In the genomic region with DNA sequence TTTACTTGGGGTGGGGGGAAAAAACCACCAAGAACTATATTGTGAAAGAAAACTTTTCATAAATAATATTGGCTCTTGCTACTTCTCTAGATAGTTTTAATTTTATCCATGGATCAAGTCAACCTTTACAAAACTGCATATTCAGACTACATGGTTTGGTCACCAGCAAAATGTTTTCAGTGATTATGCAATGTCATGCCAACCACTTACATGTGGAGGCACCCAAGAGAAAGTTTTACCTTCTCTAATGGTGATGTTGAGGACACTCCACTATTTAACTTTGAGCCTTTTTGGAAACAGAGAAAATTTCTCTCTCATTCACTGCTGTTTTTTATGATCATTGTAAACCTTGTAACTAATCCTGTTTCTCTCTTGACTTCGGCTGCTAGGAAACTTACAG, we compare ENCODE assay signal across 2 cellular contexts.
A peak's percentile ranks its signal among the peaks of the same experiment; 100 is the strongest.
TF ChIP-seq lines count a peak whose summit lies in the region.

No MANE protein-coding gene starts in this region.

TF ChIP-seq in HepG2, 621 proteins besides CTCF, POLR2A, EP300 and RAD21:
- no peak for TF ChIP-seq ZBTB7B (CRISPR knock-in tag; IDR thresholded peaks at IDR 0.05)
- peak; percentile 38; the same call in 1 of the 2 replicates for TF ChIP-seq CEBPB (IDR thresholded peaks at IDR 0.05; ENCODE audit: borderline replicate concordance, low read depth, low read length)

TF ChIP-seq in K562, 482 proteins besides CTCF, POLR2A, EP300 and RAD21:
- TF ChIP-seq ZNF316 (IDR thresholded peaks at IDR 0.05) (peak; percentile 53; the same call in 1 of the 2 replicates), CEBPB (tag; IDR thresholded peaks at IDR 0.05) (0 out of 2 replicates have a peak, but pooled peaks have one; percentile 19), ZNF785 (CRISPR knock-in tag; IDR thresholded peaks at IDR 0.05) (no peak), ZZZ3 (IDR thresholded peaks at IDR 0.05) (no peak), NFE2 (IDR thresholded peaks at IDR 0.05; ENCODE audit: low read depth) (peak; percentile 15; the same call in 1 of the 2 replicates)
